ENCODE assay signal across 8 cellular contexts in genomic region chr2:231037202-231037730, GRCh38. TPM values are rescaled to one million over a fixed set of nuclear protein-coding genes. Genes with fewer than 3 reads are reported as not detected.
DNase-seq lines count a peak whose midpoint lies in the region; ATAC-seq and TF ChIP-seq lines count a peak whose summit lies in the region.

Gene C2orf72 (plus strand): TSS chr2:231037523. CDS start chr2:231037566, 43 bp downstream.

- H3K27me3 Mint-ChIP-seq in MCF 10A (ENCODE audit: insufficient read depth, unreplicated experiment) (peaks cover 88% of the 10 kb centered on the region), type B pancreatic cell (peaks cover 87% of the 10 kb centered on the region)
- H3K27me3 Mint-ChIP-seq in activated T-helper 1 cell treated with anti-CD3 and anti-CD28 coated beads, Interleukin-12 subunit alpha, Interleukin-12 subunit beta, Interleukin-2, Interleukin-4 antibody, amounts not matched to agents 30 ng/mL and 10 ng/mL and 1 ng/mL, durations not matched to agents 14 hours and 24 hours and 36 hours (ENCODE audit: insufficient read depth): peaks cover 70% of the 10 kb centered on the region

- ATAC-seq in left lobe of liver: peak; percentile 57
- no peak for ATAC-seq in GM18517 (IDR thresholded peaks at IDR 0.05; ENCODE audit: unreplicated experiment)

- peaks cover 0 to 19% of the 10 kb centered on the region in 2 donors for H3K27me3 ChIP-seq in breast epithelium

- H3K4me1 Mint-ChIP-seq in MCF 10A (ENCODE audit: insufficient read depth, unreplicated experiment) (no peaks in the 10 kb centered on the region), type B pancreatic cell (ENCODE audit: unreplicated experiment) (peaks cover 4% of the 10 kb centered on the region)
- H3K4me1 Mint-ChIP-seq in activated T-helper 1 cell treated with anti-CD3 and anti-CD28 coated beads, Interleukin-12 subunit alpha, Interleukin-12 subunit beta, Interleukin-2, Interleukin-4 antibody, amounts not matched to agents 30 ng/mL and 10 ng/mL and 1 ng/mL, durations not matched to agents 14 hours and 24 hours and 36 hours (ENCODE audit: low read depth): no peaks in the 10 kb centered on the region

- H3K4me3 Mint-ChIP-seq in MCF 10A (ENCODE audit: unreplicated experiment) (no peak within 1 kb of the TSS), type B pancreatic cell (peak within 1 kb of the TSS; percentile 81)
- peak within 1 kb of the TSS; percentile 67 for H3K4me3 Mint-ChIP-seq in activated T-helper 1 cell treated with anti-CD3 and anti-CD28 coated beads, Interleukin-12 subunit alpha, Interleukin-12 subunit beta, Interleukin-2, Interleukin-4 antibody, amounts not matched to agents 30 ng/mL and 10 ng/mL and 1 ng/mL, durations not matched to agents 14 hours and 24 hours and 36 hours

- H3K36me3 ChIP-seq in breast epithelium: no peaks in the 10 kb centered on the region

- TF ChIP-seq POLR2A in breast epithelium (IDR thresholded peaks at IDR 0.05): no peak

- DNase-seq in breast epithelium (ENCODE audit: low spot score in 2 of 2) (no peak), MCF 10A (ENCODE audit: unreplicated experiment) (no peak), left lobe of liver (ENCODE audit: low spot score) (peak; percentile 62), type B pancreatic cell (ENCODE audit: extremely low spot score, unreplicated experiment) (no peak), pons (ENCODE audit: low spot score) (no peak), NCI-H446 treated with DMSO at 0.1 percent for 48 hours (lab: John Stamatoyannopoulos, UW) (no peak)
- DNase-seq in activated T-helper 1 cell treated with anti-CD3 and anti-CD28 coated beads, Interleukin-12 subunit alpha, Interleukin-12 subunit beta, Interleukin-2, Interleukin-4 antibody, amounts not matched to agents 30 ng/mL and 10 ng/mL and 1 ng/mL, durations not matched to agents 14 hours and 24 hours and 36 hours (ENCODE audit: low spot score): no peak

- no peak within 1 kb of the TSS for H3K27ac Mint-ChIP-seq in MCF 10A (ENCODE audit: low read depth, unreplicated experiment)
- H3K27ac Mint-ChIP-seq in activated T-helper 1 cell treated with anti-CD3 and anti-CD28 coated beads, Interleukin-12 subunit alpha, Interleukin-12 subunit beta, Interleukin-2, Interleukin-4 antibody, amounts not matched to agents 30 ng/mL and 10 ng/mL and 1 ng/mL, durations not matched to agents 14 hours and 24 hours and 36 hours: no peak within 1 kb of the TSS
- no peak within 1 kb of the TSS for H3K27ac Mint-ChIP-seq in type B pancreatic cell

- no peaks in the 10 kb centered on the region for H3K9me3 ChIP-seq in breast epithelium

- H3K36me3 Mint-ChIP-seq in MCF 10A (ENCODE audit: insufficient read depth, unreplicated experiment) (no peaks in the 10 kb centered on the region), type B pancreatic cell (no peaks in the 10 kb centered on the region)
- peaks cover 2% of the 10 kb centered on the region for H3K36me3 Mint-ChIP-seq in activated T-helper 1 cell treated with anti-CD3 and anti-CD28 coated beads, Interleukin-12 subunit alpha, Interleukin-12 subunit beta, Interleukin-2, Interleukin-4 antibody, amounts not matched to agents 30 ng/mL and 10 ng/mL and 1 ng/mL, durations not matched to agents 14 hours and 24 hours and 36 hours (ENCODE audit: low read depth)

- peak within 1 kb of the TSS in 2 of 3 donors; percentile 45 to 64 for H3K4me3 ChIP-seq in breast epithelium

- BruUV-seq in MCF 10A (replicated peaks; lab: Mats Ljungman, UMichigan): no TSS peak

- no peak within 1 kb of the TSS for H3K27ac ChIP-seq in breast epithelium

- intact Hi-C loops in breast epithelium (cut with DNase I; ENCODE audit: low total_unique reads) (no loop called here), MCF 10A (cut with micrococcal nuclease) (no loop called here)
- intact Hi-C loops in activated T-helper 1 cell treated with anti-CD3 and anti-CD28 coated beads, Interleukin-12 subunit alpha, Interleukin-12 subunit beta, Interleukin-2, Interleukin-4 antibody, amounts not matched to agents 30 ng/mL and 10 ng/mL and 1 ng/mL, durations not matched to agents 14 hours and 24 hours and 36 hours (cut with micrococcal nuclease): no loop called here

- POLR2A ChIA-PET in MCF 10A (lab: Yijun Ruan, JAX): no interaction called here

- no peak for TF ChIP-seq CTCF in breast epithelium (IDR thresholded peaks at IDR 0.05)
- no peak for TF ChIP-seq CTCF in MCF 10A (IDR thresholded peaks at IDR 0.05; ENCODE audit: unreplicated experiment)
- no peak for TF ChIP-seq CTCF in type B pancreatic cell (conservative IDR thresholded peaks at IDR 0.05)

- H3K9me3 Mint-ChIP-seq in MCF 10A (ENCODE audit: unreplicated experiment) (no peaks in the 10 kb centered on the region), type B pancreatic cell (no peaks in the 10 kb centered on the region)
- no peaks in the 10 kb centered on the region for H3K9me3 Mint-ChIP-seq in activated T-helper 1 cell treated with anti-CD3 and anti-CD28 coated beads, Interleukin-12 subunit alpha, Interleukin-12 subunit beta, Interleukin-2, Interleukin-4 antibody, amounts not matched to agents 30 ng/mL and 10 ng/mL and 1 ng/mL, durations not matched to agents 14 hours and 24 hours and 36 hours

- CTCF ChIA-PET in MCF 10A (lab: Yijun Ruan, JAX): no interaction called here

- no peaks in the 10 kb centered on the region for H3K4me1 ChIP-seq in breast epithelium

RNA-seq across cellular contexts. Expression of gene C2orf72, which starts in this region (rescaled TPM):
- total RNA-seq in breast epithelium (1 to 10 TPM in 2 of 3 donors, under 1 TPM in 1; 0.16 to 7.2 (median 1.3) TPM), MCF 10A (2022) (not detected in 2 replicates), left lobe of liver (125 TPM), type B pancreatic cell (ENCODE audit: low replicate concordance) (9.9 and 16.7 TPM in 2 replicates)
- total RNA-seq in activated T-helper 1 cell treated with anti-CD3 and anti-CD28 coated beads, Interleukin-12 subunit alpha, Interleukin-12 subunit beta, Interleukin-2, Interleukin-4 antibody, amounts not matched to agents 30 ng/mL and 10 ng/mL and 1 ng/mL, durations not matched to agents 14 hours and 24 hours and 36 hours: 0.15 TPM in 1 of 2 replicates, not detected in the other
